Comparison of ENCODE assay signal across 26 cellular contexts in the genomic region with DNA sequence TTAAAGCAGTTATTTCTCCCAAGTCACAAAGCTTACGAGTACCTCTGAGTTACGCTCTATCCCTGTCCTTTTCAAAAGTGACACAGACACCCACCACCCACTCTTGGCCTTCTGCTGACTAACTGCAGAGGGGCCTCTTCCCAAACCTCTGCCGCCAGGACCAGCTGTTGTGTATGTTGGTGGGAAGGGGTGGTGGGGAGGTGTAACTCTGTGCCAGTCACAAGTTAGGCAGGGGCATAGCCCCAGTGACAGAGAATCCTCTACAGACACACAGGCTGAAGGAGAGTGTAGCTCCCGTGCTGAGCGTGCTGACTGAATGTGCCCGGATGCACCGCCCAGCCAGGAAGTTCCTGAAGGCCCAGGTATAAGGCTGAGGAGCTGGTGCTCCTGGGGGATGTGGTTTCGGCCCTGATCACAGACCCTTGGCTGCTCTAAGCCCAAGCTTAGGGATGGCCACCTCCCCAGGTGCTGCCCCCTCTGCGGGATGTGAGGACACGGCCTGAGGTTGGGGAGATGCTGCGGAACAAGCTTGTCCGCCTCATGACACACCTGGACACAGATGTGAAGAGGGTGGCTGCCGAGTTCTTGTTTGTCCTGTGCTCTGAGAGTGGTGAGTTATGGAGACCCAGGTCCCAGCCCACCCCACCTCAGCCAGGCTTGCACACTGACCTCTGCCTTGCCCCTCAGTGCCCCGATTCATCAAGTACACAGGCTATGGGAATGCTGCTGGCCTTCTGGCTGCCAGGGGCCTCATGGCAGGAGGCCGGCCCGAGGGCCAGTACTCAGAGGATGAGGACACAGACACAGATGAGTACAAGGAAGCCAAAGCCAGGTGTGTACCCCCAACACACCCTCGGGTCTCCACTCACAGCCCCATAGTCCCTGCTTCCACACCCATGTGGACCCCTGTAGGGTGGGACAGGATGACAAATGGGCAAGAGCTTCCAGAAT. TPM values are rescaled to one million over a fixed set of nuclear protein-coding genes. Genes with fewer than 3 reads are reported as not detected.
DNase-seq lines count a peak whose midpoint lies in the region; ATAC-seq, FAIRE-seq and TF ChIP-seq lines count a peak whose summit lies in the region.
"Had no signal": no experiment of that assay in that cellular context is flagged by ENCODE, and none has a peak within 500 bp of the region (broad histone marks: within the 10 kb centered on the region; RNA-seq: fewer than 3 reads in every experiment).

No MANE protein-coding gene starts in this region.

- no peak overlapping the region for H3K4me3 ChIP-seq in right atrium auricular region
- no peak overlapping the region for H3K4me3 ChIP-seq in astrocyte (ENCODE audit: insufficient read depth, low read depth, low read length)
- H3K4me3 ChIP-seq in suprapubic skin = no peak overlapping the region
- H3K4me3 ChIP-seq: gastroesophageal sphincter had no signal

- H3K4me1 ChIP-seq in right atrium auricular region (peaks cover 0 to 23% of the 10 kb centered on the region in 2 donors), astrocyte (ENCODE audit: insufficient read depth, low read length) (peaks cover 22% of the 10 kb centered on the region), suprapubic skin (peaks cover 24% of the 10 kb centered on the region)
- H3K4me1 ChIP-seq: BE2C had no signal

- no peak for TF ChIP-seq CTCF in right atrium auricular region (IDR thresholded peaks at IDR 0.05)
- no peak for TF ChIP-seq CTCF in astrocyte (IDR thresholded peaks at IDR 0.05; ENCODE audit: insufficient read depth, low read depth, low read length)
- TF ChIP-seq CTCF in neural crest cell (conservative IDR thresholded peaks at IDR 0.05) = no peak
- no peak for TF ChIP-seq CTCF in suprapubic skin (IDR thresholded peaks at IDR 0.05)

- peaks cover 72% of the 10 kb centered on the region for H4K20me1 ChIP-seq in astrocyte (ENCODE audit: insufficient read depth, low read length)

- peak overlapping the region; percentile 46 for H3K4me3 Mint-ChIP-seq in astrocyte (ENCODE audit: unreplicated experiment)
- peak overlapping the region; percentile 81 for H3K4me3 Mint-ChIP-seq in neural crest cell

- H3K36me3 ChIP-seq in right atrium auricular region (peaks cover 56% of the 10 kb centered on the region), astrocyte (ENCODE audit: insufficient read depth, low read length) (peaks cover 52% of the 10 kb centered on the region), suprapubic skin (peaks cover 68% of the 10 kb centered on the region)

- no peak for FAIRE-seq in astrocyte (lab: Jason Lieb, UNC)
- FAIRE-seq: small intestine had no signal

- H3K27ac Mint-ChIP-seq in astrocyte (ENCODE audit: unreplicated experiment) (peak overlapping the region; percentile 62), neural crest cell (ENCODE audit: unreplicated experiment) (no peak overlapping the region)

- intact Hi-C loops in Right ventricle myocardium superior (cut with DNase I) = no loop called here

- peaks cover 23% of the 10 kb centered on the region for H3K36me3 Mint-ChIP-seq in astrocyte (ENCODE audit: low read depth, unreplicated experiment)
- H3K36me3 Mint-ChIP-seq in neural crest cell (ENCODE audit: low read depth) = peaks cover 9% of the 10 kb centered on the region

- H3K4me2 ChIP-seq in astrocyte (ENCODE audit: low read length) = no peak overlapping the region
- H3K4me2 ChIP-seq: SK-N-SH had no signal

- no peak overlapping the region for H3K9ac ChIP-seq in astrocyte (ENCODE audit: low read length)
- H3K9ac ChIP-seq: SK-N-SH had no signal

- H3K9me3 Mint-ChIP-seq in astrocyte (ENCODE audit: unreplicated experiment) = no peaks in the 10 kb centered on the region
- no peaks in the 10 kb centered on the region for H3K9me3 Mint-ChIP-seq in neural crest cell
- H3K9me3 Mint-ChIP-seq: T-helper 2 cell treated with Interferon-gamma antibody and Interleukin-4, amounts not matched to agents 5 μg/mL and 100 μg/mL, for 36 hours had no signal

- no peak overlapping the region for H3K27ac ChIP-seq in right atrium auricular region
- no peak overlapping the region for H3K27ac ChIP-seq in astrocyte (ENCODE audit: low read depth, low read length)
- H3K27ac ChIP-seq in suprapubic skin = no peak overlapping the region

- H3K9me3 ChIP-seq in right atrium auricular region = no peaks in the 10 kb centered on the region
- no peaks in the 10 kb centered on the region for H3K9me3 ChIP-seq in astrocyte (ENCODE audit: insufficient read depth, low read depth, low read length)
- no peaks in the 10 kb centered on the region for H3K9me3 ChIP-seq in suprapubic skin
- H3K9me3 ChIP-seq: BE2C, Caco-2, gastroesophageal sphincter, SK-N-SH had no signal

- H2AFZ ChIP-seq in astrocyte (ENCODE audit: low read depth, low read length) = no peak overlapping the region

- TF ChIP-seq EP300 in suprapubic skin (IDR thresholded peaks at IDR 0.05) = no peak

- DNase-seq in Right ventricle myocardium superior (peak; percentile 24), right atrium auricular region (ENCODE audit: low spot score) (no peak), astrocyte (ENCODE audit: low read depth) (no peak), neural crest cell (ENCODE audit: low read depth, low spot score) (no peak), suprapubic skin (ENCODE audit: low spot score in 2 of 2) (peak; percentile 55 to 56), anterior cingulate cortex (lab: John Stamatoyannopoulos, UW) (no peak), activated gamma-delta T cell treated with Interleukin-2 at 50 U/mL for 16 hours (no peak)
- DNase-seq: ACHN; activated CD4-positive, alpha-beta T cell treated with anti-CD3 and anti-CD28 coated beads for 4 hours; activated T-cell treated with anti-CD3 and anti-CD28 coated beads, Interleukin-2, amount 50 U/mL, for 48 hours; BE2C; Caco-2; hippocampal formation; left colon; mammary epithelial cell; NCI-H1694; nucleus accumbens; SK-N-SH; small intestine had no signal

- H3K4me1 Mint-ChIP-seq in astrocyte (ENCODE audit: low read depth, unreplicated experiment) (peaks cover 42% of the 10 kb centered on the region), neural crest cell (peaks cover 21% of the 10 kb centered on the region)

- 86% methylated on average over 14 of the region's 17 CpGs for WGBS in suprapubic skin

- H3K79me2 ChIP-seq in astrocyte (ENCODE audit: insufficient read depth, low read length) = peaks cover 58% of the 10 kb centered on the region

- ATAC-seq in Right ventricle myocardium superior (ENCODE audit: poor library complexity) = no peak
- ATAC-seq in GM18870 (IDR thresholded peaks at IDR 0.05; ENCODE audit: unreplicated experiment) = no peak
- ATAC-seq: gastroesophageal sphincter, left colon had no signal

- TF ChIP-seq POLR2A in suprapubic skin (IDR thresholded peaks at IDR 0.05) = no peak

- H3K27me3 Mint-ChIP-seq in astrocyte (ENCODE audit: low read depth, unreplicated experiment) (no peaks in the 10 kb centered on the region), neural crest cell (ENCODE audit: low read depth) (peaks cover 2% of the 10 kb centered on the region)

- H3K27me3 ChIP-seq in right atrium auricular region = no peaks in the 10 kb centered on the region
- H3K27me3 ChIP-seq in astrocyte (ENCODE audit: insufficient read depth, low read length) = no peaks in the 10 kb centered on the region
- H3K27me3 ChIP-seq in suprapubic skin = no peaks in the 10 kb centered on the region
- H3K27me3 ChIP-seq: BE2C, gastroesophageal sphincter had no signal

RNA-seq across cellular contexts. Expression of a gene that starts 4.9 kb away (rescaled TPM):
- total RNA-seq in Right ventricle myocardium superior (51.9 TPM), right atrium auricular region (100 to 1,000 TPM in 1 of 2 donors, 10 to 100 TPM in 1; 68.0 to 101 TPM), astrocyte (157 TPM in 2 replicates), neural crest cell (115 and 122 TPM in 2 replicates), suprapubic skin (10 to 100 TPM; 62.4 to 90.1 (median 80.9) TPM)

RNA-seq across cellular contexts. Expression of a gene that starts 5.2 kb away (rescaled TPM):
- 20.0 TPM for total RNA-seq in Right ventricle myocardium superior
- 10 to 100 TPM; 20.7 to 25.9 TPM for total RNA-seq in right atrium auricular region
- total RNA-seq in astrocyte = 73.2 and 81.6 TPM in 2 replicates
- 41.3 and 44.3 TPM in 2 replicates for total RNA-seq in neural crest cell
- 10 to 100 TPM; 25.8 to 31.7 (median 27.9) TPM for total RNA-seq in suprapubic skin

RNA-seq across cellular contexts. Expression of a gene that starts 19.5 kb away (rescaled TPM):
- total RNA-seq in Right ventricle myocardium superior = not detected
- total RNA-seq in right atrium auricular region = not detected
- total RNA-seq in astrocyte = not detected in 2 replicates
- total RNA-seq in neural crest cell = not detected in 2 replicates
- total RNA-seq in suprapubic skin = not detected
- total RNA-seq: Caco-2, fibroblast of lung, gastroesophageal sphincter, left colon, LHCN-M2, mammary epithelial cell, NCI-H460, urinary bladder had no signal

RNA-seq across cellular contexts. Expression of a gene that starts 23.7 kb away (rescaled TPM):
- total RNA-seq in Right ventricle myocardium superior = 42.6 TPM
- 10 to 100 TPM; 18.3 to 31.4 TPM for total RNA-seq in right atrium auricular region
- 10.9 and 12.0 TPM in 2 replicates for total RNA-seq in astrocyte
- total RNA-seq in neural crest cell = 23.3 and 24.0 TPM in 2 replicates
- total RNA-seq in suprapubic skin = 10 to 100 TPM in 3 of 4 donors, 1 to 10 TPM in 1; 9.1 to 20.1 (median 13.3) TPM

RNA-seq across cellular contexts. Expression of a gene that starts 24.4 kb away (rescaled TPM):
- 93.4 TPM for total RNA-seq in Right ventricle myocardium superior
- 10 to 100 TPM; 75.3 to 80.3 TPM for total RNA-seq in right atrium auricular region
- total RNA-seq in astrocyte = 131 and 137 TPM in 2 replicates
- 136 and 146 TPM in 2 replicates for total RNA-seq in neural crest cell
- total RNA-seq in suprapubic skin = 10 to 100 TPM; 70.3 to 97.8 (median 87.3) TPM

Comparison
In these comparisons a context has a peak if more than half of its experiments do, and no peak if none do; other contexts are left out.
1. DNase-seq: peak in Right ventricle myocardium superior (single experiment) and suprapubic skin (2 of 2); none in right atrium auricular region (single experiment), astrocyte (single experiment), neural crest cell (single experiment), anterior cingulate cortex (0 of 58) and activated gamma-delta T cell treated with Interleukin-2 at 50 U/mL for 16 hours (single experiment).